In the genomic region with DNA sequence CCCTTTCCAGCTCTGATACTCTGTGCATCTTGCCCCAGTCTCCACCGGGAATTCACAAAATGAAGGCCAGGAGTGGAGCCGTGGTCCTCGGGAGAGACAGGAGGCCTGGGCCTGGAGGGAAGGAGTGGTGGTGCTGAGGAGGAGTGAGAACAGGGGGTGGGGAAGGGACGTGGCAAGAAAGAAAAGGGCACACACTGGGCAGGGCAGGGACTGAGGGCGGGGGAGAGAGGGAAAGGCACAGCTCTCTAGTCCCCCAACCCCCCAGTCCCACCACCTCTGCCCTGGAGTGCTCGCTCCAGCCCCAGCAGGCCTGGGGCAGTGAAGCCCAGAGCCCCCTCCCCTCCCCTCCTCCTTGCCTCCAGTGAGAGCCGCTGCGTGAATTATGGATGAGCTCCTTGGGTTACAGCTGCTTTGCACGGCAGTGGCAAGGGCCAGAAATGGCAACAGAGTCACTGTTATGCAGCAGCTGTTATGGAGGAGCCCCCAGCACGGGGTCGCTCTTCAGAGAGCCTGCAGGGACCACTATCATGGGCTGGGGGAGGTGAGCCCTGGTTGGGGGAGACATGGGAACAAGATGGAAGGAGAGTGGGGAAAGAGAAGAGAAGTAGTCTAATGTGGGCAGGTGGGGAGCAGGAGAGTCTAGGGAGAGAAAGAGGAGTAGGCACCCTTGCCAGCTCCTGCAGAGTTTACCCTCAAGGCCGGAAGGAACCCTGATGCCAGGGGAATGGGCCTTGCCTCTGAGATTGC, we compare ENCODE assay signal across 1 cellular context.
TF ChIP-seq lines count a peak whose summit lies in the region.

No MANE protein-coding gene starts in this region.

TF ChIP-seq in GM23338, 12 proteins besides CTCF, POLR2A, EP300 and RAD21 (continued from another document):
- TF ChIP-seq, protein P1, sequence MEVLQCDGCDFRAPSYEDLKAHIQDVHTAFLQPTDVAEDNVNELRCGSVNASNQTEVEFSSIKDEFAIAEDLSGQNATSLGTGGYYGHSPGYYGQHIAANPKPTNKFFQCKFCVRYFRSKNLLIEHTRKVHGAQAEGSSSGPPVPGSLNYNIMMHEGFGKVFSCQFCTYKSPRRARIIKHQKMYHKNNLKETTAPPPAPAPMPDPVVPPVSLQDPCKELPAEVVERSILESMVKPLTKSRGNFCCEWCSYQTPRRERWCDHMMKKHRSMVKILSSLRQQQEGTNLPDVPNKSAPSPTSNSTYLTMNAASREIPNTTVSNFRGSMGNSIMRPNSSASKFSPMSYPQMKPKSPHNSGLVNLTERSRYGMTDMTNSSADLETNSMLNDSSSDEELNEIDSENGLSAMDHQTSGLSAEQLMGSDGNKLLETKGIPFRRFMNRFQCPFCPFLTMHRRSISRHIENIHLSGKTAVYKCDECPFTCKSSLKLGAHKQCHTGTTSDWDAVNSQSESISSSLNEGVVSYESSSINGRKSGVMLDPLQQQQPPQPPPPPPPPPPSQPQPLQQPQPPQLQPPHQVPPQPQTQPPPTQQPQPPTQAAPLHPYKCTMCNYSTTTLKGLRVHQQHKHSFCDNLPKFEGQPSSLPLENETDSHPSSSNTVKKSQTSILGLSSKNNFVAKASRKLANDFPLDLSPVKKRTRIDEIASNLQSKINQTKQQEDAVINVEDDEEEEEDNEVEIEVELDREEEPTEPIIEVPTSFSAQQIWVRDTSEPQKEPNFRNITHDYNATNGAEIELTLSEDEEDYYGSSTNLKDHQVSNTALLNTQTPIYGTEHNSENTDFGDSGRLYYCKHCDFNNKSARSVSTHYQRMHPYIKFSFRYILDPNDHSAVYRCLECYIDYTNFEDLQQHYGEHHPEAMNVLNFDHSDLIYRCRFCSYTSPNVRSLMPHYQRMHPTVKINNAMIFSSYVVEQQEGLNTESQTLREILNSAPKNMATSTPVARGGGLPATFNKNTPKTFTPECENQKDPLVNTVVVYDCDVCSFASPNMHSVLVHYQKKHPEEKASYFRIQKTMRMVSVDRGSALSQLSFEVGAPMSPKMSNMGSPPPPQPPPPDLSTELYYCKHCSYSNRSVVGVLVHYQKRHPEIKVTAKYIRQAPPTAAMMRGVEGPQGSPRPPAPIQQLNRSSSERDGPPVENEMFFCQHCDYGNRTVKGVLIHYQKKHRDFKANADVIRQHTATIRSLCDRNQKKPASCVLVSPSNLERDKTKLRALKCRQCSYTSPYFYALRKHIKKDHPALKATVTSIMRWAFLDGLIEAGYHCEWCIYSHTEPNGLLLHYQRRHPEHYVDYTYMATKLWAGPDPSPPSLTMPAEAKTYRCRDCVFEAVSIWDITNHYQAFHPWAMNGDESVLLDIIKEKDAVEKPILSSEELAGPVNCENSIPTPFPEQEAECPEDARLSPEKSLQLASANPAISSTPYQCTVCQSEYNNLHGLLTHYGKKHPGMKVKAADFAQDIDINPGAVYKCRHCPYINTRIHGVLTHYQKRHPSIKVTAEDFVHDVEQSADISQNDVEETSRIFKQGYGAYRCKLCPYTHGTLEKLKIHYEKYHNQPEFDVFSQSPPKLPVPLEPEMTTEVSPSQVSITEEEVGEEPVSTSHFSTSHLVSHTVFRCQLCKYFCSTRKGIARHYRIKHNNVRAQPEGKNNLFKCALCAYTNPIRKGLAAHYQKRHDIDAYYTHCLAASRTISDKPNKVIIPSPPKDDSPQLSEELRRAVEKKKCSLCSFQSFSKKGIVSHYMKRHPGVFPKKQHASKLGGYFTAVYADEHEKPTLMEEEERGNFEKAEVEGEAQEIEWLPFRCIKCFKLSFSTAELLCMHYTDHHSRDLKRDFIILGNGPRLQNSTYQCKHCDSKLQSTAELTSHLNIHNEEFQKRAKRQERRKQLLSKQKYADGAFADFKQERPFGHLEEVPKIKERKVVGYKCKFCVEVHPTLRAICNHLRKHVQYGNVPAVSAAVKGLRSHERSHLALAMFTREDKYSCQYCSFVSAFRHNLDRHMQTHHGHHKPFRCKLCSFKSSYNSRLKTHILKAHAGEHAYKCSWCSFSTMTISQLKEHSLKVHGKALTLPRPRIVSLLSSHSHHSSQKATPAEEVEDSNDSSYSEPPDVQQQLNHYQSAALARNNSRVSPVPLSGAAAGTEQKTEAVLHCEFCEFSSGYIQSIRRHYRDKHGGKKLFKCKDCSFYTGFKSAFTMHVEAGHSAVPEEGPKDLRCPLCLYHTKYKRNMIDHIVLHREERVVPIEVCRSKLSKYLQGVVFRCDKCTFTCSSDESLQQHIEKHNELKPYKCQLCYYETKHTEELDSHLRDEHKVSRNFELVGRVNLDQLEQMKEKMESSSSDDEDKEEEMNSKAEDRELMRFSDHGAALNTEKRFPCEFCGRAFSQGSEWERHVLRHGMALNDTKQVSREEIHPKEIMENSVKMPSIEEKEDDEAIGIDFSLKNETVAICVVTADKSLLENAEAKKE (CRISPR knock-in tag; IDR thresholded peaks at IDR 0.05): no peak
- no peak for TF ChIP-seq EZH2 (IDR thresholded peaks at IDR 0.05; ENCODE audit: low read depth, unreplicated experiment)
TF ChIP-seq in GM23338: peak in this region for 0.
